In genomic region chr14:61547186-61548121, GRCh38 we compare ENCODE assay signal across 11 cellular contexts.
A peak's percentile ranks its signal among the peaks of the same experiment; 100 is the strongest.
DNase-seq lines count a peak whose midpoint lies in the region; ATAC-seq, FAIRE-seq and TF ChIP-seq lines count a peak whose summit lies in the region.
"Had no signal": no experiment of that assay in that cellular context is flagged by ENCODE, and none has a peak within 500 bp of the region (broad histone marks: within the 10 kb centered on the region; RNA-seq: fewer than 3 reads in every experiment).

No MANE protein-coding gene starts in this region.

- H3K4me1 ChIP-seq in SJSA1 (replicated peaks) (peaks cover 23% of the 10 kb centered on the region), esophagus squamous epithelium (peaks cover 21 to 85% (median 62%) of the 10 kb centered on the region in 3 donors), skeletal muscle tissue (ENCODE audit: control insufficient read depth in 3 of 3, insufficient read depth in 3 of 3, low read length in 3 of 3) (peaks cover 32 to 55% (median 37%) of the 10 kb centered on the region in 3 donors)

- intact Hi-C loops in esophagus squamous epithelium (cut with DNase I) = no loop called here

- H3K36me3 ChIP-seq in SJSA1 = no peaks in the 10 kb centered on the region
- peaks cover 0 to 54% (median 0%) of the 10 kb centered on the region in 3 donors for H3K36me3 ChIP-seq in esophagus squamous epithelium
- peaks cover 0 to 5% (median 0%) of the 10 kb centered on the region in 3 donors for H3K36me3 ChIP-seq in skeletal muscle tissue (ENCODE audit: control insufficient read depth in 3 of 3, insufficient read depth in 3 of 3, low read length in 3 of 3)
- no peaks in the 10 kb centered on the region for H3K36me3 ChIP-seq in H7 (replicated peaks; ENCODE audit: control insufficient read depth, insufficient read depth, low read length)

- ATAC-seq in HG02973 (IDR thresholded peaks at IDR 0.05; ENCODE audit: unreplicated experiment) = no peak

- H3K27me3 ChIP-seq in SJSA1 (replicated peaks) (no peaks in the 10 kb centered on the region), esophagus squamous epithelium (no peaks in the 10 kb centered on the region), skeletal muscle tissue (ENCODE audit: control insufficient read depth in 3 of 3, insufficient read depth in 3 of 3, low read length in 3 of 3) (no peaks in the 10 kb centered on the region), H7 (ENCODE audit: control insufficient read depth, insufficient read depth, low read length) (no peaks in the 10 kb centered on the region)

- TF ChIP-seq POLR2A in esophagus squamous epithelium (IDR thresholded peaks at IDR 0.05) = no peak
- no peak for TF ChIP-seq POLR2A in GM12892 (IDR thresholded peaks at IDR 0.05; ENCODE audit: low read depth, low read length)

- H3K9ac ChIP-seq in skeletal muscle tissue (ENCODE audit: low read depth in 1 of 3, low read length in 3 of 3) = no peak overlapping the region

- no peak overlapping the region for H3K4me3 ChIP-seq in SJSA1
- no peak overlapping the region for H3K4me3 ChIP-seq in esophagus squamous epithelium
- H3K4me3 ChIP-seq in skeletal muscle tissue (ENCODE audit: low read length in 3 of 3) = no peak overlapping the region
- no peak overlapping the region for H3K4me3 ChIP-seq in H7 (ENCODE audit: insufficient read depth, low read depth, low read length)

- DNase-seq in GM04504 (ENCODE audit: low read depth) (peak; percentile 77), SJSA1 (ENCODE audit: low read depth in 1 of 2, low spot score in 2 of 2) (peak; percentile 72 to 79), esophagus squamous epithelium (lab: John Stamatoyannopoulos, UW) (no peak), NCI-H1436 treated with DMSO at 0.1 percent for 48 hours (lab: John Stamatoyannopoulos, UW) (no peak), H7 (no peak), GM12892 (ENCODE audit: insufficient read length) (no peak)
- DNase-seq: effector CD8-positive, alpha-beta T cell; NCI-H2029 treated with DMSO at 0.1 percent for 48 hours had no signal

- no peak for TF ChIP-seq CTCF in esophagus squamous epithelium (IDR thresholded peaks at IDR 0.05)

- 56 to 68% methylated on average over 15 of the region's 15 CpGs for WGBS in esophagus squamous epithelium, 2 donors

- FAIRE-seq in GM12892 (lab: Jason Lieb, UNC) = no peak

- H3K27ac ChIP-seq in SJSA1 = peak overlapping the region; percentile 88
- peak overlapping the region; percentile 58 to 81 (median 76) for H3K27ac ChIP-seq in esophagus squamous epithelium
- H3K27ac ChIP-seq in skeletal muscle tissue (ENCODE audit: low read depth, low read length) = peak overlapping the region; percentile 66
- H3K27ac ChIP-seq: VCaP had no signal

- no peaks in the 10 kb centered on the region for H3K9me3 ChIP-seq in SJSA1 (replicated peaks)
- no peaks in the 10 kb centered on the region for H3K9me3 ChIP-seq in esophagus squamous epithelium
- H3K9me3 ChIP-seq in skeletal muscle tissue (ENCODE audit: control insufficient read depth in 3 of 3, low read length in 3 of 3) = no peaks in the 10 kb centered on the region

Comparison
In these comparisons a context has a peak if more than half of its experiments do, and no peak if none do; other contexts are left out.
1. DNase-seq: peak in GM04504 (single experiment) and SJSA1 (2 of 2); none in esophagus squamous epithelium (single experiment), NCI-H1436 treated with DMSO at 0.1 percent for 48 hours (single experiment), H7 (single experiment) and GM12892 (single experiment).
2. Peak in every context shown above with its lines, with median percentiles within 50 percentile points of each other: H3K27ac ChIP-seq.